26 cellular contexts compared by ENCODE assay signal in the genomic region with DNA sequence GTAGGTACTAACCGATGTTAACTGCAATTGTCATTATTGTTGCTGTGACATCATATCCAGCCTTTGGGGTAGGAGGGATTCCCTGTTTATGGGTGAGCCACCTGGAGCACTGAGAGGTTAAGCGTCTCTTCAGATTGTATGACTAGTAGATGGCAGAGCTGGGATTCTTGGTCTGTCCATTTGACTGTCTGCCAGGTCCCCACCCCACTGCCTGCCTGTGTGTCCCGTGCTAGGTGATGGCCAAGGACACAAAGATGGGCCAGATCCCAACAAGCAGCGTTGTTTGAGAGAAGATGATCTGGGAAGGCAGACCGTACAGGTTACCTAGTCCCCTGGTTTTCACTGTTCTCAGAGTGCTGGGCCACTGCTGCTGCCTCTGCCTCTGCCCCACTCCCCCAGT.
"Had no signal": no experiment of that assay in that cellular context is flagged by ENCODE, and none has a peak within 500 bp of the region (broad histone marks: within the 10 kb centered on the region; RNA-seq: fewer than 3 reads in every experiment).

No MANE protein-coding gene starts in this region.

- ATAC-seq: activated CD8-positive, alpha-beta memory T cell treated with anti-CD3 and anti-CD28 coated beads, Interleukin-2, amount 10 ng/mL, durations not matched to agents 7 days and 5 days; activated T-cell treated with anti-CD3 and anti-CD28 coated beads, Interleukin-2, amount 50 U/mL, for 4 hours; activated T-helper 17 cell treated with anti-CD3 and anti-CD28 coated beads, Interleukin-2, amount 50 U/mL, for 72 hours; Panc1; WTC11 had no signal

- H3K27ac ChIP-seq: RWPE1 had no signal

- DNase-seq: activated CD4-positive, alpha-beta T cell treated with anti-CD3 and anti-CD28 coated beads for 48 hours; activated CD4-positive, alpha-beta T cell treated with anti-CD3 and anti-CD28 coated beads, Interleukin-2, amount 50 U/mL, for 48 hours; activated CD4-positive, CD25-positive, alpha-beta regulatory T cell treated with anti-CD3 and anti-CD28 coated beads, Interleukin-2, amount 50 U/mL, for 72 hours; activated CD8-positive, alpha-beta memory T cell treated with anti-CD3 and anti-CD28 coated beads, Interleukin-2, amount 10 ng/mL, durations not matched to agents 7 days and 5 days; activated gamma-delta T cell treated with Interleukin-2 at 50 U/mL for 16 hours; activated naive CD4-positive, alpha-beta T cell treated with anti-CD3 and anti-CD28 coated beads, Interleukin-2, amount 10 ng/mL, durations not matched to agents 7 days and 5 days; activated naive CD8-positive, alpha-beta T cell treated with anti-CD3 and anti-CD28 coated beads for 36 hours; activated T-cell treated with anti-CD3 and anti-CD28 coated beads, Interleukin-2, amount 50 U/mL, for 4 hours; anterior cingulate cortex; central memory CD4-positive, alpha-beta T cell; Kasumi-1; KBM-7; NCI-H1105 treated with DMSO at 0.1 percent for 48 hours; NCI-H1436 treated with DMSO at 0.1 percent for 48 hours; NCI-H187; NCI-H2081; NCI-H510A treated with DMSO at 0.1 percent for 48 hours; NCI-H69; NK-92 treated with Interleukin-12 subunit alpha and Interleukin-12 subunit beta, amount 100 ng/mL, for 24 hours; OCI-M1; SHP77 treated with DMSO at 0.1 percent for 48 hours; T-helper 9 cell had no signal
